Comparison of ENCODE assay signal across 26 cellular contexts in the genomic region with DNA sequence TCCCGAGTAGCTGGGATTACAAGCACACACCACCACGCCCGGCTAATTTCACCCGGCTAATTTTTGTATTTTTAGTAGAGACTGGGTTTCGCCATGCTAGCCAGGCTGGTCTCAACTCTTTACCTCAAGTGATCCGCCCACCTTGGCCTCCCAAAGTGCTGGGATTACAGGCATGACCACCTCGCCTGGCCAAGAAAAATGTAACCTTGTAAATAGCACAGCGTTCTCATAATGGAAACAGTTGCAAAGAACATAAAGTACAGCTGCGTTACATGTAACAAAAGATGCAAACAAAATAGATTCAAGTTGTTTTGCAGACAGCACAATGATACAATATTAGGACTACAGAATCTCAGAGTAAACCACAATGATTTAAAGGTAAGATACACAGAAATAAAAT. TPM values are rescaled to one million over a fixed set of nuclear protein-coding genes. Genes with fewer than 3 reads are reported as not detected.
"Had no signal": no experiment of that assay in that cellular context is flagged by ENCODE, and none has a peak within 500 bp of the region (broad histone marks: within the 10 kb centered on the region; RNA-seq: fewer than 3 reads in every experiment).

No MANE protein-coding gene starts in this region.

- H3K27ac Mint-ChIP-seq: activated CD4-positive, alpha-beta T cell treated with anti-CD3 and anti-CD28 coated beads, Interleukin-2, amount 10 ng/mL, durations not matched to agents 24 days and 14 days; T-cell; type B pancreatic cell had no signal

- H3K27me3 Mint-ChIP-seq: activated CD4-positive, alpha-beta T cell treated with anti-CD3 and anti-CD28 coated beads, Interleukin-2, amount 10 ng/mL, durations not matched to agents 24 days and 14 days; activated CD8-positive, alpha-beta memory T cell treated with anti-CD3 and anti-CD28 coated beads, Interleukin-2, amount 10 ng/mL, durations not matched to agents 7 days and 5 days; activated CD8-positive, alpha-beta T cell treated with anti-CD3 and anti-CD28 coated beads for 36 hours; activated naive CD8-positive, alpha-beta T cell; central memory CD8-positive, alpha-beta T cell; T-cell; type B pancreatic cell had no signal

- H3K36me3 Mint-ChIP-seq: type B pancreatic cell had no signal

- H3K9me3 ChIP-seq: right lobe of liver, thoracic aorta, vagina had no signal

- DNase-seq: activated CD4-positive, alpha-beta T cell treated with anti-CD3 and anti-CD28 coated beads, Interleukin-2, amount 10 ng/mL, durations not matched to agents 24 days and 14 days; activated CD4-positive, CD25-positive, alpha-beta regulatory T cell; activated CD8-positive, alpha-beta memory T cell treated with anti-CD3 and anti-CD28 coated beads, Interleukin-2, amount 10 ng/mL, durations not matched to agents 7 days and 5 days; activated CD8-positive, alpha-beta T cell treated with anti-CD3 and anti-CD28 coated beads for 36 hours; effector memory CD4-positive, alpha-beta T cell; foreskin keratinocyte; immature natural killer cell; midbrain; nephron progenitor cell; nucleus accumbens; right lobe of liver; stimulated activated CD4-positive, alpha-beta T cell treated with anti-CD3 and anti-CD28 coated beads, Interleukin-1b, Interleukin-23, amount 100 ng/mL, for 48 hours; T-cell; T-helper 9 cell had no signal

- H3K4me2 ChIP-seq: hepatocyte had no signal

- H3K27me3 ChIP-seq: foreskin keratinocyte, hepatocyte, right lobe of liver, vagina had no signal

- H2AFZ ChIP-seq: hepatocyte, parathyroid adenoma had no signal

- ATAC-seq: activated CD8-positive, alpha-beta memory T cell treated with anti-CD3 and anti-CD28 coated beads, Interleukin-2, amount 10 ng/mL, durations not matched to agents 7 days and 5 days; activated CD8-positive, alpha-beta T cell treated with anti-CD3 and anti-CD28 coated beads for 36 hours; foreskin keratinocyte; left lobe of liver; right lobe of liver; T-cell had no signal

- H3K4me3 Mint-ChIP-seq: activated CD4-positive, alpha-beta T cell treated with anti-CD3 and anti-CD28 coated beads, Interleukin-2, amount 10 ng/mL, durations not matched to agents 24 days and 14 days; activated CD8-positive, alpha-beta memory T cell treated with anti-CD3 and anti-CD28 coated beads, Interleukin-2, amount 10 ng/mL, durations not matched to agents 7 days and 5 days; activated CD8-positive, alpha-beta T cell treated with anti-CD3 and anti-CD28 coated beads for 36 hours; activated naive CD8-positive, alpha-beta T cell; central memory CD8-positive, alpha-beta T cell; immature natural killer cell; nephron progenitor cell; T-cell; type B pancreatic cell had no signal

- H3K79me2 ChIP-seq: hepatocyte, parathyroid adenoma had no signal

- H3K27ac ChIP-seq: foreskin keratinocyte, hepatocyte, parathyroid adenoma, right lobe of liver, skin epidermis, thoracic aorta, vagina had no signal

- H3K4me1 ChIP-seq: foreskin keratinocyte, right lobe of liver had no signal

- H3K4me3 ChIP-seq: hepatocyte, right lobe of liver, skin epidermis, thoracic aorta, vagina had no signal

- H3K9ac ChIP-seq: parathyroid adenoma had no signal

- H3K9me3 Mint-ChIP-seq: activated CD4-positive, alpha-beta T cell treated with anti-CD3 and anti-CD28 coated beads, Interleukin-2, amount 10 ng/mL, durations not matched to agents 24 days and 14 days; activated CD8-positive, alpha-beta T cell treated with anti-CD3 and anti-CD28 coated beads for 36 hours; central memory CD8-positive, alpha-beta T cell; immature natural killer cell; nephron progenitor cell; T-cell; type B pancreatic cell had no signal

RNA-seq across cellular contexts. Expression of a gene that starts 14.6 kb away (rescaled TPM):
- total RNA-seq: activated CD4-positive, alpha-beta T cell treated with anti-CD3 and anti-CD28 coated beads, Interleukin-2, amount 10 ng/mL, durations not matched to agents 24 days and 14 days; activated CD8-positive, alpha-beta memory T cell treated with anti-CD3 and anti-CD28 coated beads, Interleukin-2, amount 10 ng/mL, durations not matched to agents 7 days and 5 days; activated CD8-positive, alpha-beta T cell treated with anti-CD3 and anti-CD28 coated beads for 36 hours; astrocyte; foreskin keratinocyte; glomerular endothelial cell; left lobe of liver; lung microvascular endothelial cell had no signal
